21 cellular contexts compared by ENCODE assay signal in genomic region chr5:66720776-66721175, GRCh38.
"Had no signal": no experiment of that assay in that cellular context is flagged by ENCODE, and none has a peak within 500 bp of the region (broad histone marks: within the 10 kb centered on the region; RNA-seq: fewer than 3 reads in every experiment).

No MANE protein-coding gene starts in this region.

- H3K4me3 Mint-ChIP-seq: activated CD4-positive, alpha-beta T cell treated with anti-CD3 and anti-CD28 coated beads, Interleukin-2, amount 10 ng/mL, durations not matched to agents 24 days and 14 days; activated CD8-positive, alpha-beta T cell treated with anti-CD3 and anti-CD28 coated beads, Interleukin-2, amount 10 ng/mL, durations not matched to agents 7 days and 5 days; activated naive CD8-positive, alpha-beta T cell; naive thymus-derived CD4-positive, alpha-beta T cell had no signal

- H3K4me1 Mint-ChIP-seq: activated CD4-positive, alpha-beta T cell treated with anti-CD3 and anti-CD28 coated beads, Interleukin-2, amount 10 ng/mL, durations not matched to agents 24 days and 14 days; naive thymus-derived CD4-positive, alpha-beta T cell had no signal

- H3K27ac ChIP-seq: dorsolateral prefrontal cortex, right atrium auricular region, tibial nerve, vagina had no signal

- ATAC-seq: activated CD8-positive, alpha-beta T cell treated with anti-CD3 and anti-CD28 coated beads, Interleukin-2, amount 10 ng/mL, durations not matched to agents 7 days and 5 days; esophagus mucosa; left lobe of liver; naive thymus-derived CD4-positive, alpha-beta T cell had no signal

- H3K9me3 Mint-ChIP-seq: activated CD4-positive, alpha-beta T cell treated with anti-CD3 and anti-CD28 coated beads, Interleukin-2, amount 10 ng/mL, durations not matched to agents 24 days and 14 days; naive thymus-derived CD4-positive, alpha-beta T cell had no signal

- H3K9me3 ChIP-seq: right atrium auricular region, tibial nerve, vagina had no signal

- H3K36me3 Mint-ChIP-seq: activated naive CD8-positive, alpha-beta T cell; naive thymus-derived CD4-positive, alpha-beta T cell had no signal

- H3K27me3 ChIP-seq: dorsolateral prefrontal cortex, right atrium auricular region, tibial nerve, vagina had no signal

- H3K4me1 ChIP-seq: vagina had no signal

- H3K27ac Mint-ChIP-seq: activated CD4-positive, alpha-beta T cell treated with anti-CD3 and anti-CD28 coated beads, Interleukin-2, amount 10 ng/mL, durations not matched to agents 24 days and 14 days; activated CD8-positive, alpha-beta T cell treated with anti-CD3 and anti-CD28 coated beads, Interleukin-2, amount 10 ng/mL, durations not matched to agents 7 days and 5 days; activated naive CD8-positive, alpha-beta T cell; naive thymus-derived CD4-positive, alpha-beta T cell had no signal

- DNase-seq: activated CD4-positive, alpha-beta T cell treated with anti-CD3 and anti-CD28 coated beads, Interleukin-2, amount 10 ng/mL, durations not matched to agents 24 days and 14 days; activated CD4-positive, CD25-positive, alpha-beta regulatory T cell; activated CD8-positive, alpha-beta memory T cell treated with anti-CD3 and anti-CD28 coated beads, Interleukin-2, amount 50 U/mL, for 4 hours; activated CD8-positive, alpha-beta T cell treated with anti-CD3 and anti-CD28 coated beads, Interleukin-2, amount 10 ng/mL, durations not matched to agents 7 days and 5 days; activated gamma-delta T cell treated with Interleukin-2 at 50 U/mL for 16 hours; amniotic stem cell; dorsolateral prefrontal cortex; islet precursor cell; naive thymus-derived CD4-positive, alpha-beta T cell; nucleus accumbens; stimulated activated CD4-positive, alpha-beta T cell treated with anti-CD3 and anti-CD28 coated beads, Interleukin-15, amount 100 ng/mL, for 24 hours; stimulated activated CD4-positive, alpha-beta T cell treated with anti-CD3 and anti-CD28 coated beads, Interleukin-4, amount 100 ng/mL, for 4 hours; stimulated activated CD8-positive, alpha-beta memory T cell treated with anti-CD3 and anti-CD28 coated beads, Interleukin-4, amount 100 ng/mL, for 48 hours; stimulated activated naive CD4-positive, alpha-beta T cell treated with Interleukin-2 at 50 U/mL for 16 hours; substantia nigra had no signal
